16 cellular contexts compared by ENCODE assay signal in genomic region chr9:130981761-130982147, GRCh38. TPM values are rescaled to one million over a fixed set of nuclear protein-coding genes. Genes with fewer than 3 reads are reported as not detected.
"Had no signal": no experiment of that assay in that cellular context is flagged by ENCODE, and none has a peak within 500 bp of the region (broad histone marks: within the 10 kb centered on the region; RNA-seq: fewer than 3 reads in every experiment).

No MANE protein-coding gene starts in this region.

- H3K27me3 ChIP-seq: upper lobe of left lung had no signal

- H3K27ac Mint-ChIP-seq: activated naive CD4-positive, alpha-beta T cell treated with anti-CD3 and anti-CD28 coated beads for 36 hours; activated naive CD8-positive, alpha-beta T cell treated with anti-CD3 and anti-CD28 coated beads, Interleukin-2, amount 50 U/mL, for 24 hours; natural killer cell treated with Interleukin-12 subunit alpha and Interleukin-12 subunit beta and Interleukin-15 and Interleukin-18, amount 100 ng/mL, for 72 hours; stimulated activated naive CD8-positive, alpha-beta T cell treated with anti-CD3 and anti-CD28 coated beads, Interleukin-15, amount 100 ng/mL, for 72 hours had no signal

- DNase-seq: activated CD4-positive, alpha-beta T cell treated with anti-CD3 and anti-CD28 coated beads, Interleukin-2, amount 50 U/mL, for 1 hour; activated naive CD4-positive, alpha-beta T cell treated with anti-CD3 and anti-CD28 coated beads for 36 hours; activated naive CD8-positive, alpha-beta T cell treated with anti-CD3 and anti-CD28 coated beads, Interleukin-2, amount 50 U/mL, for 24 hours; aorta; effector memory CD4-positive, alpha-beta T cell; foreskin keratinocyte; glutamatergic neuron; mesendoderm; psoas muscle; stimulated activated naive CD8-positive, alpha-beta T cell treated with anti-CD3 and anti-CD28 coated beads, Interleukin-15, amount 100 ng/mL, for 72 hours had no signal

- H3K4me1 Mint-ChIP-seq: activated naive CD8-positive, alpha-beta T cell treated with anti-CD3 and anti-CD28 coated beads, Interleukin-2, amount 50 U/mL, for 24 hours; stimulated activated naive CD8-positive, alpha-beta T cell treated with anti-CD3 and anti-CD28 coated beads, Interleukin-15, amount 100 ng/mL, for 72 hours had no signal

- H3K4me3 Mint-ChIP-seq: activated naive CD4-positive, alpha-beta T cell treated with anti-CD3 and anti-CD28 coated beads for 36 hours; activated naive CD8-positive, alpha-beta T cell treated with anti-CD3 and anti-CD28 coated beads, Interleukin-2, amount 50 U/mL, for 24 hours; natural killer cell treated with Interleukin-12 subunit alpha and Interleukin-12 subunit beta and Interleukin-15 and Interleukin-18, amount 100 ng/mL, for 72 hours; stimulated activated naive CD8-positive, alpha-beta T cell treated with anti-CD3 and anti-CD28 coated beads, Interleukin-15, amount 100 ng/mL, for 72 hours had no signal

- H3K36me3 ChIP-seq: upper lobe of left lung had no signal

- H3K9me3 Mint-ChIP-seq: activated naive CD4-positive, alpha-beta T cell treated with anti-CD3 and anti-CD28 coated beads for 36 hours; activated naive CD8-positive, alpha-beta T cell treated with anti-CD3 and anti-CD28 coated beads, Interleukin-2, amount 50 U/mL, for 24 hours; natural killer cell treated with Interleukin-12 subunit alpha and Interleukin-12 subunit beta and Interleukin-15 and Interleukin-18, amount 100 ng/mL, for 72 hours; stimulated activated naive CD8-positive, alpha-beta T cell treated with anti-CD3 and anti-CD28 coated beads, Interleukin-15, amount 100 ng/mL, for 72 hours had no signal

- H3K4me3 ChIP-seq: psoas muscle, upper lobe of left lung had no signal

- H3K36me3 Mint-ChIP-seq: natural killer cell treated with Interleukin-12 subunit alpha and Interleukin-12 subunit beta and Interleukin-15 and Interleukin-18, amount 100 ng/mL, for 72 hours had no signal

RNA-seq across cellular contexts. Expression of gene LAMC3, which starts 27.2 kb away (rescaled TPM):
- total RNA-seq: foreskin keratinocyte; natural killer cell treated with Interleukin-12 subunit alpha and Interleukin-12 subunit beta and Interleukin-15 and Interleukin-18, amount 100 ng/mL, for 72 hours had no signal

RNA-seq across cellular contexts. Expression of gene FIBCD1, which starts 42.7 kb away (rescaled TPM):
- total RNA-seq: activated CD8-positive, alpha-beta memory T cell treated with anti-CD3 and anti-CD28 coated beads for 36 hours; activated naive CD4-positive, alpha-beta T cell treated with anti-CD3 and anti-CD28 coated beads for 36 hours; aorta; liver; natural killer cell treated with Interleukin-12 subunit alpha and Interleukin-12 subunit beta and Interleukin-15 and Interleukin-18, amount 100 ng/mL, for 72 hours; psoas muscle; sciatic nerve; T-helper 2 cell treated with Interferon-gamma antibody and Interleukin-4, amounts not matched to agents 100 ng/mL and 5 ng/mL, for 36 hours had no signal
